In genomic region chr4:22515888-22516541, GRCh38 we compare ENCODE assay signal across 8 cellular contexts. TPM values are rescaled to one million over a fixed set of nuclear protein-coding genes. Genes with fewer than 3 reads are reported as not detected.
DNase-seq lines count a peak whose midpoint lies in the region; ATAC-seq lines count a peak whose summit lies in the region.

ADGRA3 (minus strand) TSS chr4:22516066; CDS start chr4:22515784, 282 bp downstream.

- in situ Hi-C loops in endometrial microvascular endothelial cells (cut with HindIII; ENCODE audit: inconsistent ontology term, low pct_unique_long_range_greater_than_20kb, low sequenced_read_pairs) = no loop called here

- H3K27me3 ChIP-seq in BLaER1 treated with 17β-estradiol and CSF1 and Interleukin-3, amounts not matched to agents 10 nM and 100 nM = no peaks in the 10 kb centered on the region

- peak; percentile 35 to 54 for DNase-seq in NCI-H187 (lab: John Stamatoyannopoulos, UW)
- peak; percentile 3 to 6 for DNase-seq in activated CD4-positive, alpha-beta T cell treated with anti-CD3 and anti-CD28 coated beads for 4 hours
- DNase-seq in medulla oblongata (ENCODE audit: extremely low spot score) = peak; percentile 41
- DNase-seq in stimulated activated CD4-positive, alpha-beta T cell treated with anti-CD3 and anti-CD28 coated beads, TNF-alpha, amount 100 ng/mL, for 48 hours (ENCODE audit: low read depth in 3 of 3) = peak; percentile 3 to 29 (median 10)
- DNase-seq in SIG-M5 (lab: John Stamatoyannopoulos, UW) = no peak

- H3K9ac ChIP-seq in BLaER1 treated with 17β-estradiol and CSF1 and Interleukin-3, amounts not matched to agents 10 nM and 100 nM = peak within 1 kb of the TSS; percentile 75 to 98 (median 95)

- peaks cover 0 to 10% (median 0%) of the 10 kb centered on the region in 11 experiments; a peak in 5 of 22 replicates for H3K36me3 ChIP-seq in BLaER1 treated with 17β-estradiol and CSF1 and Interleukin-3, amounts not matched to agents 10 nM and 100 nM

- peak within 1 kb of the TSS in 10 of 11 experiments; percentile 70 to 97 (median 95); a peak in 21 of 22 replicates for H3K27ac ChIP-seq in BLaER1 treated with 17β-estradiol and CSF1 and Interleukin-3, amounts not matched to agents 10 nM and 100 nM

- peaks cover 0 to 34% (median 11%) of the 10 kb centered on the region in 11 experiments; a peak in 8 of 22 replicates for H4K20me1 ChIP-seq in BLaER1 treated with 17β-estradiol and CSF1 and Interleukin-3, amounts not matched to agents 10 nM and 100 nM

- H3K9me3 ChIP-seq in BLaER1 treated with 17β-estradiol and CSF1 and Interleukin-3, amounts not matched to agents 10 nM and 100 nM (replicated peaks in 1 of 11) = peaks cover 0 to 4% (median 0%) of the 10 kb centered on the region in 11 experiments; a peak in 1 of 22 replicates

- ATAC-seq in GM21529 (IDR thresholded peaks at IDR 0.05; ENCODE audit: unreplicated experiment) = peak; percentile 49

- peaks cover 16 to 28% (median 20%) of the 10 kb centered on the region in 10 experiments for H3K4me1 ChIP-seq in BLaER1 treated with 17β-estradiol and CSF1 and Interleukin-3, amounts not matched to agents 10 nM and 100 nM

- peak within 1 kb of the TSS; percentile 72 to 92 (median 80) for H3K4me3 ChIP-seq in BLaER1 treated with 17β-estradiol and CSF1 and Interleukin-3, amounts not matched to agents 10 nM and 100 nM

- peak within 1 kb of the TSS; percentile 75 to 99 (median 88) for H3K4me2 ChIP-seq in BLaER1 treated with 17β-estradiol and CSF1 and Interleukin-3, amounts not matched to agents 10 nM and 100 nM

RNA-seq across cellular contexts. Expression of gene ADGRA3, which starts in this region (rescaled TPM):
- 17.7 TPM for total RNA-seq in endometrial microvascular endothelial cells (ENCODE audit: inconsistent ontology term)
